8 cellular contexts compared by ENCODE assay signal in genomic region chr12:31658743-31659086, GRCh38. TPM values are rescaled to one million over a fixed set of nuclear protein-coding genes. Genes with fewer than 3 reads are reported as not detected.
DNase-seq lines count a peak whose midpoint lies in the region; ATAC-seq, FAIRE-seq and TF ChIP-seq lines count a peak whose summit lies in the region.

No MANE protein-coding gene starts in this region.

- CTCF ChIA-PET in CD4-positive, alpha-beta memory T cell (lab: Charles Lee; ENCODE audit: partially characterized antibody): interaction anchor here (0.6 to 2.2 kb wide), 7 partner anchors 23 to 1097 kb away, joined by 3 to 9 read pairs (median 3); partner anchors contain the start of gene YARS2
- CTCF ChIA-PET in GM12878 (lab: Yijun Ruan, JAX): interaction anchor here (0.7 to 2.3 kb wide), 7 partner anchors 23 to 1097 kb away, joined by 3 to 15 read pairs (median 4); partner anchors contain the start of gene YARS2

- H3K27me3 ChIP-seq in CD4-positive, alpha-beta memory T cell (ENCODE audit: insufficient read depth, low read length): no peaks in the 10 kb centered on the region
- H3K27me3 ChIP-seq in GM12878 (replicated peaks in 1 of 2; ENCODE audit: control insufficient read depth in 2 of 2, insufficient read depth in 2 of 2, low read length in 1 of 2) (no peaks in the 10 kb centered on the region), lower lobe of right lung (ENCODE audit: low read depth) (no peaks in the 10 kb centered on the region)

- no TSS peak for BruUV-seq in GM12878 (replicated peaks; lab: Mats Ljungman, UMichigan)

- H3K9ac ChIP-seq in GM12878 (ENCODE audit: control insufficient read depth, insufficient read depth, low read length): peak overlapping the region; percentile 77; the same call in 1 of the 2 replicates

- H3K9me3 ChIP-seq in CD4-positive, alpha-beta memory T cell (ENCODE audit: control insufficient read depth in 1 of 2, low read length in 2 of 2): no peaks in the 10 kb centered on the region
- H3K9me3 ChIP-seq in GM12878 (replicated peaks; ENCODE audit: control insufficient read depth, insufficient read depth, low read length) (no peaks in the 10 kb centered on the region), lower lobe of right lung (no peaks in the 10 kb centered on the region)

- RAD21 ChIA-PET in GM12878 (lab: Charles Lee; ENCODE audit: unreplicated experiment): interaction anchor here (1.0 to 1.8 kb wide), 6 partner anchors 24 to 1097 kb away, joined by 3 to 6 read pairs (median 3); partner anchors contain the start of gene YARS2

- H3K36me3 Mint-ChIP-seq in CD4-positive, alpha-beta memory T cell: peaks cover 4 to 5% of the 10 kb centered on the region in 2 donors

- no peaks in the 10 kb centered on the region for H3K9me3 Mint-ChIP-seq in CD4-positive, alpha-beta memory T cell

- SMC1A ChIA-PET in GM12878 (lab: Charles Lee; ENCODE audit: uncharacterized antibody, unreplicated experiment): interaction anchor here (0.7 to 1.5 kb wide), 7 partner anchors 24 to 1097 kb away, joined by 3 to 6 read pairs (median 4); partner anchors contain the start of gene YARS2

- no peaks in the 10 kb centered on the region for H3K36me3 ChIP-seq in CD4-positive, alpha-beta memory T cell (ENCODE audit: insufficient read depth, low read length)
- no peaks in the 10 kb centered on the region for H3K36me3 ChIP-seq in GM12878 (ENCODE audit: control insufficient read depth in 2 of 2, insufficient read depth in 2 of 2, low read length in 1 of 2)
- no peaks in the 10 kb centered on the region for H3K36me3 ChIP-seq in lower lobe of right lung

- no peak for TF ChIP-seq EP300 in GM12878 (IDR thresholded peaks at IDR 0.05; ENCODE audit: borderline replicate concordance in 1 of 2, control insufficient read depth in 1 of 2, low read depth in 2 of 2, low read length in 2 of 2)

- no peaks in the 10 kb centered on the region for H3K79me2 ChIP-seq in GM12878 (ENCODE audit: control insufficient read depth, insufficient read depth, low read length)

- 3% methylated on average over 6 of the region's 6 CpGs for WGBS in GM12878 (ENCODE audit: insufficient coverage, insufficient replicate concordance, low lambda C conversion rate, missing lambda C conversion rate)

- H3K27ac ChIP-seq in CD4-positive, alpha-beta memory T cell (ENCODE audit: low read depth, low read length): peak overlapping the region; percentile 86
- H3K27ac ChIP-seq in GM12878 (ENCODE audit: control insufficient read depth, insufficient read depth) (peak overlapping the region; percentile 87), lower lobe of right lung (peak overlapping the region; percentile 94)

- intact Hi-C loops in CD4-positive, alpha-beta memory T cell (cut with micrococcal nuclease): loop anchor here (1.0 to 2.0 kb wide), 6 partner anchors 71 to 1021 kb away; partner anchors contain the start of genes AMN1, BICD1, DNM1L and RESF1
- intact Hi-C loops in GM12878 (cut with micrococcal nuclease; ENCODE audit: unreplicated experiment): no loop called here
- intact Hi-C loops in lower lobe of right lung (cut with DNase I): no loop called here

- H3K27me3 Mint-ChIP-seq in CD4-positive, alpha-beta memory T cell: no peaks in the 10 kb centered on the region

- peak overlapping the region; percentile 79 for H2AFZ ChIP-seq in GM12878 (ENCODE audit: control insufficient read depth, low read depth, low read length)

- TF ChIP-seq RAD21 in GM12878 (IDR thresholded peaks at IDR 0.05; ENCODE audit: insufficient read depth, low read depth, low read length): no peak

- H3K4me3 ChIP-seq in CD4-positive, alpha-beta memory T cell (ENCODE audit: low read length in 2 of 2): peak overlapping the region; percentile 27 to 86
- peak overlapping the region; percentile 63 for H3K4me3 ChIP-seq in GM12878
- H3K4me3 ChIP-seq in lower lobe of right lung: peak overlapping the region; percentile 71

- POLR2A ChIA-PET in CD4-positive, alpha-beta memory T cell (lab: Charles Lee; ENCODE audit: partially characterized antibody): interaction anchor here (0.6 to 3.5 kb wide), 19 partner anchors 23 to 1099 kb away, joined by 3 to 49 read pairs (median 5); partner anchors contain the start of genes AMN1, RESF1 and YARS2
- POLR2A ChIA-PET in GM12878 (lab: Charles Lee): no interaction called here

- in situ Hi-C loops in GM12878 (cut with MboI) (loop anchor here (25.0 kb wide), 1 partner anchor 1254 kb away; no protein-coding TSS in a partner anchor), ACHN (cut with HindIII; ENCODE audit: low pct_ligation_motif_present, low pct_unique_long_range_greater_than_20kb, low sequenced_read_pairs) (loop anchor here (25.0 kb wide), 2 partner anchors 304 to 654 kb away; partner anchors contain the start of gene RESF1)

- peak overlapping the region; percentile 32 to 99 (median 93) for H3K27ac Mint-ChIP-seq in CD4-positive, alpha-beta memory T cell

- no peak for DNase-seq in CD4-positive, alpha-beta memory T cell
- no peak for DNase-seq in GM12878 (ENCODE audit: low read depth, low spot score)
- DNase-seq in lower lobe of right lung: no peak
- DNase-seq in NK-92 treated with Interleukin-12 subunit alpha and Interleukin-12 subunit beta, amount 100 ng/mL, for 24 hours (lab: John Stamatoyannopoulos, UW): no peak
- no peak for DNase-seq in ACHN
- DNase-seq in SIG-M5 (lab: John Stamatoyannopoulos, UW): no peak
- no peak for DNase-seq in D721Med (ENCODE audit: insufficient read length, low spot score)

- no peak for TF ChIP-seq POLR2A in GM12878 (IDR thresholded peaks at IDR 0.05; ENCODE audit: low read depth, low read length)

- peaks cover 17% of the 10 kb centered on the region for H3K4me1 ChIP-seq in CD4-positive, alpha-beta memory T cell (ENCODE audit: insufficient read depth, low read length)
- H3K4me1 ChIP-seq in GM12878 (ENCODE audit: control insufficient read depth, insufficient read depth, low read length): peaks cover 5% of the 10 kb centered on the region; the same call in 1 of the 2 replicates
- H3K4me1 ChIP-seq in lower lobe of right lung: peaks cover 12% of the 10 kb centered on the region

- TF ChIP-seq CTCF in GM12878 (IDR thresholded peaks at IDR 0.05 in 2 of 3, conservative IDR thresholded peaks at IDR 0.05 in 1 of 3; ENCODE audit: control insufficient read depth in 2 of 3, extremely low read depth in 1 of 3, insufficient read depth in 1 of 3, low read depth in 3 of 3, low read length in 3 of 3) (no peak), lower lobe of right lung (IDR thresholded peaks at IDR 0.05) (no peak), D721Med (IDR thresholded peaks at IDR 0.05; ENCODE audit: insufficient read depth, missing control alignments) (no peak)

- ATAC-seq in HG03025 (IDR thresholded peaks at IDR 0.05; ENCODE audit: low FRiP score, unreplicated experiment): peak; percentile 5
- peak; percentile 25 for ATAC-seq in GM12878
- peak in 1 of 2 donors; percentile 5 for ATAC-seq in lower lobe of right lung

- FAIRE-seq in GM12878 (lab: Jason Lieb, UNC): no peak
- no peak for FAIRE-seq in D721Med (lab: Jason Lieb, UNC)

- peak overlapping the region; percentile 43 for H3K4me2 ChIP-seq in GM12878 (ENCODE audit: control insufficient read depth, insufficient read depth)

- H3K4me1 Mint-ChIP-seq in CD4-positive, alpha-beta memory T cell: peaks cover 8 to 21% (median 14%) of the 10 kb centered on the region in 4 donors

- peak overlapping the region; percentile 92 to 99 (median 94) for H3K4me3 Mint-ChIP-seq in CD4-positive, alpha-beta memory T cell

- no peaks in the 10 kb centered on the region for H4K20me1 ChIP-seq in GM12878 (ENCODE audit: control insufficient read depth, insufficient read depth)

TF ChIP-seq in GM12878, 131 proteins besides CTCF, POLR2A, EP300 and RAD21:
- TF ChIP-seq TBL1XR1 (IDR thresholded peaks at IDR 0.05; ENCODE audit: low read depth, low read length): no peak
- TF ChIP-seq IKZF1 (conservative IDR thresholded peaks at IDR 0.05): no peak
- no peak for TF ChIP-seq TCF7 (IDR thresholded peaks at IDR 0.05; ENCODE audit: borderline replicate concordance)
- TF ChIP-seq ZNF384 (IDR thresholded peaks at IDR 0.05; ENCODE audit: borderline replicate concordance, low read depth, low read length): peak; percentile 58; the same call in 1 of the 2 replicates
- TF ChIP-seq HCFC1 (IDR thresholded peaks at IDR 0.05; ENCODE audit: low read length): no peak

RNA-seq across cellular contexts. Expression of gene ETFBKMT, which starts 0.8 kb away (rescaled TPM):
- total RNA-seq in CD4-positive, alpha-beta memory T cell: 1 to 10 TPM; 1.5 to 1.8 TPM
- polyA plus RNA-seq in CD4-positive, alpha-beta memory T cell: 1 to 10 TPM; 1.3 to 2.2 TPM
- 0.77 and 1.4 TPM in 2 replicates for total RNA-seq in GM12878 (2013; cell fraction: nucleolus; rRNA removed)
- total RNA-seq in GM12878 (2014; rRNA removed): 0.60 and 0.68 TPM in 2 replicates
- total RNA-seq in GM12878 (2014; rRNA removed; fragmentation: Illumina TruSeq; extraction: Trizol): 0.37 and 0.63 TPM in 2 replicates
- total RNA-seq in GM12878 (2021): 0.56 and 1.4 TPM in 2 replicates
- polyA plus RNA-seq in GM12878 (2011; ENCODE audit: low read depth): 0.38 TPM
- polyA plus RNA-seq in GM12878 (2011; rRNA removed): 0.75 and 0.77 TPM in 2 replicates
- 0.64 TPM in 2 replicates for polyA plus RNA-seq in GM12878 (2011; cell fraction: cytosol; rRNA removed)
- 0.27 and 0.32 TPM in 2 replicates for polyA plus RNA-seq in GM12878 (2011; cell fraction: nucleus; rRNA removed)
- polyA plus RNA-seq in GM12878 (2012): 0.45 and 0.61 TPM in 2 replicates
- 0.14 and 0.25 TPM in 2 replicates for polyA plus RNA-seq in GM12878 (2014; fragmentation: Illumina TruSeq; extraction: Trizol)
- polyA plus RNA-seq in GM12878 (2014; fragmentation: Nextera tagmentation; extraction: Ambion mirVana): under 1 TPM; 0.49 to 0.79 TPM
- 0.36 and 0.49 TPM in 2 replicates for polyA plus RNA-seq in GM12878 (2014; rRNA removed)
- 1 to 10 TPM in 1 of 2 experiments, under 1 TPM in 1; 0.84 to 1.1 TPM for polyA plus RNA-seq in GM12878 (2016; fragmentation: Nextera tagmentation; extraction: Ambion mirVana)
- polyA minus RNA-seq in GM12878 (2011; rRNA and poly(A)+ RNA removed): 0.46 and 0.66 TPM in 2 replicates
- polyA minus RNA-seq in GM12878 (2011; cell fraction: cytosol; rRNA and poly(A)+ RNA removed): not detected in 2 replicates
- polyA minus RNA-seq in GM12878 (2011; cell fraction: nucleus; rRNA and poly(A)+ RNA removed): 0.24 and 1.3 TPM in 2 replicates
- total RNA-seq in lower lobe of right lung: 4.0 TPM
